In genomic region chr3:184543848-184544512, GRCh38 we compare ENCODE assay signal across 8 cellular contexts. TPM values are rescaled to one million over a fixed set of nuclear protein-coding genes. Genes with fewer than 3 reads are reported as not detected.
DNase-seq lines count a peak whose midpoint lies in the region; ATAC-seq and TF ChIP-seq lines count a peak whose summit lies in the region.

No MANE protein-coding gene starts in this region.

- H3K4me1 Mint-ChIP-seq in activated CD4-positive, alpha-beta T cell treated with anti-CD3 and anti-CD28 coated beads for 36 hours, result peaks cover 10% of the 10 kb centered on the region
- H3K4me1 Mint-ChIP-seq in chondrocyte (ENCODE audit: low read depth), result peaks cover 4% of the 10 kb centered on the region

- WGBS in liver, result 11% methylated on average over 18 of the region's 18 CpGs

- DNase-seq in Daoy (ENCODE audit: low read depth) (peak; percentile 80), NCI-H510A treated with DMSO at 0.1 percent for 48 hours (lab: John Stamatoyannopoulos, UW) (peak; percentile 97), chondrocyte (ENCODE audit: low spot score) (no peak)
- peak; percentile 86 for DNase-seq in activated CD4-positive, alpha-beta T cell treated with anti-CD3 and anti-CD28 coated beads for 36 hours
- DNase-seq in stimulated activated CD4-positive, alpha-beta T cell treated with anti-CD3 and anti-CD28 coated beads, TNF-alpha, amount 100 ng/mL, for 4 hours (ENCODE audit: low read depth in 3 of 3), result peak; percentile 31 to 66 (median 51)

- POLR2A ChIA-PET in activated CD4-positive, alpha-beta T cell treated with anti-CD3 and anti-CD28 coated beads for 36 hours (lab: Charles Lee), result no interaction called here

- peaks cover 7% of the 10 kb centered on the region for H3K27me3 Mint-ChIP-seq in activated CD4-positive, alpha-beta T cell treated with anti-CD3 and anti-CD28 coated beads for 36 hours
- H3K27me3 Mint-ChIP-seq in chondrocyte (ENCODE audit: low read depth), result peaks cover 67% of the 10 kb centered on the region

- intact Hi-C loops in activated CD4-positive, alpha-beta T cell treated with anti-CD3 and anti-CD28 coated beads for 36 hours (cut with DNase I, micrococcal nuclease), result loop anchor here (1.0 to 5.0 kb wide), 5 partner anchors 75 to 647 kb away; no protein-coding TSS in a partner anchor

- ATAC-seq in HG03175 (IDR thresholded peaks at IDR 0.05; ENCODE audit: unreplicated experiment) (peak; percentile 75), GM18511 (IDR thresholded peaks at IDR 0.05; ENCODE audit: unreplicated experiment) (no peak)
- peak; percentile 82 for ATAC-seq in activated CD4-positive, alpha-beta T cell treated with anti-CD3 and anti-CD28 coated beads for 36 hours

- H3K4me3 ChIP-seq in liver (ENCODE audit: low read depth in 1 of 3, low read length in 3 of 3), result no peak overlapping the region

- CTCF ChIA-PET in activated CD4-positive, alpha-beta T cell treated with anti-CD3 and anti-CD28 coated beads for 36 hours (lab: Charles Lee), result interaction anchor here (0.5 to 11.3 kb wide), 11 partner anchors 8 to 234 kb away, joined by 3 to 128 read pairs (median 4); partner anchors contain the start of gene EPHB3

- no peak overlapping the region for H3K9ac ChIP-seq in liver (ENCODE audit: low read depth in 1 of 2, low read length in 2 of 2)

- no peaks in the 10 kb centered on the region for H3K36me3 Mint-ChIP-seq in activated CD4-positive, alpha-beta T cell treated with anti-CD3 and anti-CD28 coated beads for 36 hours (ENCODE audit: low read depth)
- no peaks in the 10 kb centered on the region for H3K36me3 Mint-ChIP-seq in chondrocyte (ENCODE audit: low read depth)

- H3K27me3 ChIP-seq in liver (ENCODE audit: control insufficient read depth in 4 of 4, insufficient read depth in 4 of 4, low read length in 3 of 4), result peaks cover 0 to 3% (median 0%) of the 10 kb centered on the region in 4 donors

- H3K4me3 Mint-ChIP-seq in activated CD4-positive, alpha-beta T cell treated with anti-CD3 and anti-CD28 coated beads for 36 hours, result no peak overlapping the region
- no peak overlapping the region for H3K4me3 Mint-ChIP-seq in chondrocyte (ENCODE audit: unreplicated experiment)

- no peaks in the 10 kb centered on the region for H3K36me3 ChIP-seq in liver (ENCODE audit: control insufficient read depth in 4 of 4, insufficient read depth in 3 of 4, low read depth in 1 of 4, low read length in 3 of 4)

- peak; percentile 92 to 97 for TF ChIP-seq RAD21 in liver (IDR thresholded peaks at IDR 0.05)

- H3K9me3 Mint-ChIP-seq in activated CD4-positive, alpha-beta T cell treated with anti-CD3 and anti-CD28 coated beads for 36 hours (ENCODE audit: low read depth), result no peaks in the 10 kb centered on the region
- H3K9me3 Mint-ChIP-seq in chondrocyte (ENCODE audit: low read depth), result no peaks in the 10 kb centered on the region

- TF ChIP-seq CTCF in chondrocyte (IDR thresholded peaks at IDR 0.05) (peak; percentile 94), liver (IDR thresholded peaks at IDR 0.05; ENCODE audit: low read depth, low read length, missing input control) (peak; percentile 95)

- no peaks in the 10 kb centered on the region for H3K9me3 ChIP-seq in liver (ENCODE audit: control insufficient read depth in 4 of 4, low read length in 3 of 4)

- no peak overlapping the region for H3K27ac ChIP-seq in liver (ENCODE audit: low read depth in 1 of 2, low read length in 2 of 2)

- no peak overlapping the region for H3K27ac Mint-ChIP-seq in activated CD4-positive, alpha-beta T cell treated with anti-CD3 and anti-CD28 coated beads for 36 hours
- no peak overlapping the region for H3K27ac Mint-ChIP-seq in chondrocyte (ENCODE audit: unreplicated experiment)

- peaks cover 0 to 5% (median 0%) of the 10 kb centered on the region in 4 donors for H3K4me1 ChIP-seq in liver (ENCODE audit: control insufficient read depth in 4 of 4, insufficient read depth in 4 of 4, low read length in 3 of 4)

TF ChIP-seq in liver, 16 proteins besides CTCF, POLR2A, EP300 and RAD21:
- no peak for TF ChIP-seq YY1 (IDR thresholded peaks at IDR 0.05)

RNA-seq across cellular contexts. Expression of gene EPHB3, which starts 17.6 kb away (rescaled TPM):
- total RNA-seq in Daoy (2014; rRNA removed; shearing (Covaris generic)), result 1.4 and 1.8 TPM in 2 replicates
- not detected for total RNA-seq in activated CD4-positive, alpha-beta T cell treated with anti-CD3 and anti-CD28 coated beads for 36 hours
- total RNA-seq in chondrocyte (7.2 to 11.6 TPM (median 7.5 TPM) in 3 replicates), liver (1 to 10 TPM in 1 of 2 donors, under 1 TPM in 1; 0.84 to 1.8 TPM)
- under 1 TPM; 0.14 to 0.51 TPM for polyA plus RNA-seq in liver
